ENCODE assay signal across 8 cellular contexts in genomic region chr17:59565171-59565958, GRCh38. TPM values are rescaled to one million over a fixed set of nuclear protein-coding genes. Genes with fewer than 3 reads are reported as not detected.
DNase-seq lines count a peak whose midpoint lies in the region; ATAC-seq and TF ChIP-seq lines count a peak whose summit lies in the region.

Gene DHX40 (plus strand): TSS chr17:59565610. CDS start chr17:59565672, 62 bp downstream.

- H3K27me3 ChIP-seq in MG63, result no peaks in the 10 kb centered on the region

- H3K36me3 ChIP-seq in MG63, result peaks cover 2% of the 10 kb centered on the region

- H3K4me3 Mint-ChIP-seq in nephron, result peak within 1 kb of the TSS; percentile 98 to 100 (median 99)

- H3K9me3 ChIP-seq in MG63, result peaks cover 3% of the 10 kb centered on the region; the same call in 1 of the 2 replicates

- peak; percentile 46 for DNase-seq in DMS79 treated with DMSO at 0.1 percent for 48 hours (lab: John Stamatoyannopoulos, UW)
- peak; percentile 97 for DNase-seq in H4 (ENCODE audit: low spot score)
- peak; percentile 95 for DNase-seq in MG63
- peak; percentile 83 to 87 for DNase-seq in SHP77 (lab: John Stamatoyannopoulos, UW)
- peak; percentile 86 for DNase-seq in activated effector memory CD4-positive, alpha-beta T cell treated with Interleukin-2 at 50 U/mL for 16 hours
- DNase-seq in fibroblast of the aortic adventitia (ENCODE audit: low read depth), result peak; percentile 95
- peak; percentile 97 for DNase-seq in stimulated activated naive CD8-positive, alpha-beta T cell treated with anti-CD3 and anti-CD28 coated beads, Interleukin-15, Interleukin-2, amounts not matched to agents 100 U/mL and 50 U/mL, for 24 hours

- peaks cover 8% of the 10 kb centered on the region for H3K36me3 Mint-ChIP-seq in nephron (ENCODE audit: low read depth)

- H3K9me3 Mint-ChIP-seq in nephron, result no peaks in the 10 kb centered on the region

- H3K4me3 ChIP-seq in MG63 (peak within 1 kb of the TSS; percentile 95), fibroblast of the aortic adventitia (ENCODE audit: low read depth, low read length) (peak within 1 kb of the TSS; percentile 100)

- peak; percentile 90 for ATAC-seq in stimulated activated naive CD8-positive, alpha-beta T cell treated with anti-CD3 and anti-CD28 coated beads, Interleukin-15, Interleukin-2, amounts not matched to agents 100 U/mL and 50 U/mL, for 24 hours

- H3K27me3 Mint-ChIP-seq in nephron (ENCODE audit: low read depth), result peaks cover 8% of the 10 kb centered on the region

- peak within 1 kb of the TSS; percentile 76 to 95 (median 92) for H3K27ac Mint-ChIP-seq in nephron

- TF ChIP-seq CTCF in fibroblast of the aortic adventitia (IDR thresholded peaks at IDR 0.05; ENCODE audit: insufficient read depth, low read length) (no peak), nephron (IDR thresholded peaks at IDR 0.05; ENCODE audit: unreplicated experiment in 3 of 3) (no peak)

- H3K4me1 Mint-ChIP-seq in nephron, result peaks cover 22% of the 10 kb centered on the region

RNA-seq across cellular contexts. Expression of gene DHX40, which starts in this region (rescaled TPM):
- total RNA-seq in H4 (2014; rRNA removed; shearing (Covaris generic)), result 72.0 and 75.0 TPM in 2 replicates
- 45.1 and 131 TPM in 2 replicates for total RNA-seq in MG63 (2014; rRNA removed; shearing (Covaris generic); ENCODE audit: low replicate concordance)
- total RNA-seq in fibroblast of the aortic adventitia (ENCODE audit: low replicate concordance), result 57.2 and 68.5 TPM in 2 replicates

Comparison
In these comparisons a context has a peak if more than half of its experiments do, and no peak if none do; other contexts are left out.
1. Peak in every context shown above with its lines: DNase-seq, ATAC-seq and H3K4me3 ChIP-seq.
2. DNase-seq: peak in every context shown above with its lines; median percentile 97 in H4; 97 in stimulated activated naive CD8-positive, alpha-beta T cell treated with anti-CD3 and anti-CD28 coated beads, Interleukin-15, Interleukin-2, amounts not matched to agents 100 U/mL and 50 U/mL, for 24 hours; 95 in MG63; 95 in fibroblast of the aortic adventitia; 86 in activated effector memory CD4-positive, alpha-beta T cell treated with Interleukin-2 at 50 U/mL for 16 hours; 85 in SHP77; 46 in DMS79 treated with DMSO at 0.1 percent for 48 hours.